Comparison of ENCODE assay signal across 22 cellular contexts in the genomic region with DNA sequence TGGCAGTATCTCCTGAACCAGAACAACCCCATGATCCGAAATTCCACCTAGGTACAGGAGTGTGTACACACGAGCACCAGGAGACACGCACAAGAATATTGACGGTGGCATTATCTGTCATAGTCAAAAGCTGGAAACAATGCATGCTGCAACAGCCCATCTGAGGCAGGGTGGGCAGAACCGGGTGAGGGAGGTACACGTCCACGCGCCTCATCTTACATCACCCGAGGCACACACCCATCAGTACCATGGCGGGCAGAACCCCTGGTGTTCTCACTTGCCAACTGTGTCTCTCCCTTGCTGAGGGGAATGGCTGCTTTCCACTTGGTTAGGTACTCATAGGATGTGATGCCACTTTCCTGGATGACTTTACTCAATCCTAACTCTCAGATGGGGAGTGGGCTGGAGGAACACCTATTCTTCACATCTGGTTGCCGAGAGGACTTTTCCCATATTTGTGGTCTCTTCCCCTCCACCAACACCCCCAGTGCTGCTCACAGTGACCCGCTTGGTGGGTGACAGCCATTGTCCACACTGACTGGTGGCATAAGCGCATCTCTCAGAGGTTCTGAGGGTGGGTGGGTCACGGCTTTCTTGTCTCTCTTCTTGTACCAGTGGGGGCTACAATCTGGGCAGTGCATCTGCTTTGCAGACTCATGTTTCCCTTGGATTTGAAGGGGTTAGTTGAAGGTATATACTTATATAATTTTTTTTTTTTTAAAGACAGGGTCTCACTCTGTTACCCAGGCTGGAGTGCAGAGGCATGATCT. TPM values are rescaled to one million over a fixed set of nuclear protein-coding genes. Genes with fewer than 3 reads are reported as not detected.
"Had no signal": no experiment of that assay in that cellular context is flagged by ENCODE, and none has a peak within 500 bp of the region (broad histone marks: within the 10 kb centered on the region; RNA-seq: fewer than 3 reads in every experiment).

No MANE protein-coding gene starts in this region.

- H3K27me3 Mint-ChIP-seq: stimulated activated naive B cell treated with anti-CD40 and anti-IgM and Interleukin-4, amounts not matched to agents 10 μg/mL and 1 μg/mL and 100 μg/mL, for 72 hours; stimulated activated naive CD8-positive, alpha-beta T cell treated with anti-CD3 and anti-CD28 coated beads, Interleukin-15, Interleukin-2, amounts not matched to agents 100 ng/mL and 50 ng/mL, for 24 hours had no signal

- H3K4me3 ChIP-seq: prostate gland, transverse colon, upper lobe of right lung, uterus had no signal

- H3K4me1 ChIP-seq: prostate gland, transverse colon, upper lobe of right lung, uterus had no signal

- H3K27ac Mint-ChIP-seq: effector memory CD8-positive, alpha-beta T cell; naive thymus-derived CD8-positive, alpha-beta T cell; nephron progenitor cell; stimulated activated naive B cell treated with anti-CD40 and anti-IgM and Interleukin-4, amounts not matched to agents 10 μg/mL and 1 μg/mL and 100 μg/mL, for 72 hours; stimulated activated naive CD8-positive, alpha-beta T cell treated with anti-CD3 and anti-CD28 coated beads, Interleukin-15, Interleukin-2, amounts not matched to agents 100 ng/mL and 50 ng/mL, for 24 hours had no signal

- H3K27me3 ChIP-seq: transverse colon, upper lobe of right lung, uterus had no signal

- FAIRE-seq: endometrium, frontal cortex, kidney, small intestine had no signal

- H3K4me3 Mint-ChIP-seq: effector memory CD8-positive, alpha-beta T cell; naive thymus-derived CD8-positive, alpha-beta T cell; nephron progenitor cell; stimulated activated naive B cell treated with anti-CD40 and anti-IgM and Interleukin-4, amounts not matched to agents 10 μg/mL and 1 μg/mL and 100 μg/mL, for 72 hours; stimulated activated naive CD8-positive, alpha-beta T cell treated with anti-CD3 and anti-CD28 coated beads, Interleukin-15, Interleukin-2, amounts not matched to agents 100 ng/mL and 50 ng/mL, for 24 hours had no signal

- H3K27ac ChIP-seq: prostate gland, transverse colon, upper lobe of right lung, uterus had no signal

- H3K36me3 ChIP-seq: prostate gland, transverse colon, upper lobe of right lung, uterus had no signal

- H3K9me3 Mint-ChIP-seq: effector memory CD8-positive, alpha-beta T cell; nephron progenitor cell; stimulated activated naive B cell treated with anti-CD40 and anti-IgM and Interleukin-4, amounts not matched to agents 10 μg/mL and 1 μg/mL and 100 μg/mL, for 72 hours; stimulated activated naive CD8-positive, alpha-beta T cell treated with anti-CD3 and anti-CD28 coated beads, Interleukin-15, Interleukin-2, amounts not matched to agents 100 ng/mL and 50 ng/mL, for 24 hours had no signal

- H3K4me1 Mint-ChIP-seq: naive thymus-derived CD8-positive, alpha-beta T cell had no signal

- ATAC-seq: effector memory CD8-positive, alpha-beta T cell; left lobe of liver; naive thymus-derived CD8-positive, alpha-beta T cell; right cardiac atrium; stimulated activated naive B cell treated with anti-CD40 and anti-IgM and Interleukin-4, amounts not matched to agents 10 μg/mL and 1 μg/mL and 100 μg/mL, for 72 hours; upper lobe of right lung had no signal

- H3K9me3 ChIP-seq: prostate gland, transverse colon, upper lobe of right lung, uterus had no signal

- DNase-seq: cortex of kidney; effector memory CD8-positive, alpha-beta T cell; erythroblast; hypothalamus; kidney; mesendoderm; naive thymus-derived CD8-positive, alpha-beta T cell; nephron progenitor cell; nucleus accumbens; right cardiac atrium; small intestine; stimulated activated CD4-positive, alpha-beta T cell treated with anti-CD3 and anti-CD28 coated beads, Interleukin-15, amount 100 ng/mL, for 24 hours; stimulated activated CD4-positive, alpha-beta T cell treated with anti-CD3 and anti-CD28 coated beads, Interleukin-2, amount 100 ng/mL, for 48 hours; stimulated activated naive B cell treated with anti-CD40 and anti-IgM and Interleukin-4, amounts not matched to agents 10 μg/mL and 1 μg/mL and 100 μg/mL, for 72 hours; transverse colon; upper lobe of right lung; uterus had no signal

RNA-seq across cellular contexts. Expression of gene PPP1R3G, which starts 13.5 kb away (rescaled TPM):
- polyA plus RNA-seq: naive thymus-derived CD8-positive, alpha-beta T cell had no signal
